1 cellular context compared by ENCODE assay signal in genomic region chr19:53879145-53880037, GRCh38.
TF ChIP-seq lines count a peak whose summit lies in the region.

No MANE protein-coding gene starts in this region.

TF ChIP-seq in HEK293, 187 proteins besides CTCF, POLR2A, EP300 and RAD21 (continued from another document):
- TF ChIP-seq KLF9 (tag by site-specific recombination; IDR thresholded peaks at IDR 0.05; ENCODE audit: low read depth) (peak; percentile 69), SCRT2 (tag by site-specific recombination; IDR thresholded peaks at IDR 0.05) (no peak), ZNF174 (tag by site-specific recombination; IDR thresholded peaks at IDR 0.05) (no peak), ZNF664 (tag by site-specific recombination; IDR thresholded peaks at IDR 0.05) (no peak), IKZF3 (tag by site-specific recombination; IDR thresholded peaks at IDR 0.05) (peak; percentile 99), ZNF629 (tag by site-specific recombination; IDR thresholded peaks at IDR 0.05) (no peak), ZNF670 (tag by site-specific recombination; IDR thresholded peaks at IDR 0.05; ENCODE audit: low read depth) (no peak), ZNF645 (tag by site-specific recombination; IDR thresholded peaks at IDR 0.05) (no peak), ZBTB8A (tag by site-specific recombination; IDR thresholded peaks at IDR 0.05) (no peak), MYNN (tag by site-specific recombination; IDR thresholded peaks at IDR 0.05; ENCODE audit: borderline replicate concordance) (peak; percentile 85), KLF17 (tag by site-specific recombination; IDR thresholded peaks at IDR 0.05) (no peak), ZNF214 (tag by site-specific recombination; IDR thresholded peaks at IDR 0.05; ENCODE audit: borderline replicate concordance) (no peak), SP2 (tag by site-specific recombination; IDR thresholded peaks at IDR 0.05) (peak; percentile 93), ZNF549 (tag by site-specific recombination; IDR thresholded peaks at IDR 0.05) (no peak), ZNF76 (tag by site-specific recombination; IDR thresholded peaks at IDR 0.05; ENCODE audit: borderline replicate concordance, low read depth) (peak; percentile 98), ZBTB48 (tag by site-specific recombination; IDR thresholded peaks at IDR 0.05) (no peak), ZNF335 (tag by site-specific recombination; conservative IDR thresholded peaks at IDR 0.05) (peak; percentile 73), ZNF366 (tag by site-specific recombination; conservative IDR thresholded peaks at IDR 0.05) (peak; percentile 93), ZNF114 (tag by site-specific recombination; IDR thresholded peaks at IDR 0.05) (no peak), ZSCAN30 (tag by site-specific recombination; IDR thresholded peaks at IDR 0.05) (no peak)
TF ChIP-seq in HEK293: peak in this region for 37.
